Comparison of ENCODE assay signal across 11 cellular contexts in the genomic region with DNA sequence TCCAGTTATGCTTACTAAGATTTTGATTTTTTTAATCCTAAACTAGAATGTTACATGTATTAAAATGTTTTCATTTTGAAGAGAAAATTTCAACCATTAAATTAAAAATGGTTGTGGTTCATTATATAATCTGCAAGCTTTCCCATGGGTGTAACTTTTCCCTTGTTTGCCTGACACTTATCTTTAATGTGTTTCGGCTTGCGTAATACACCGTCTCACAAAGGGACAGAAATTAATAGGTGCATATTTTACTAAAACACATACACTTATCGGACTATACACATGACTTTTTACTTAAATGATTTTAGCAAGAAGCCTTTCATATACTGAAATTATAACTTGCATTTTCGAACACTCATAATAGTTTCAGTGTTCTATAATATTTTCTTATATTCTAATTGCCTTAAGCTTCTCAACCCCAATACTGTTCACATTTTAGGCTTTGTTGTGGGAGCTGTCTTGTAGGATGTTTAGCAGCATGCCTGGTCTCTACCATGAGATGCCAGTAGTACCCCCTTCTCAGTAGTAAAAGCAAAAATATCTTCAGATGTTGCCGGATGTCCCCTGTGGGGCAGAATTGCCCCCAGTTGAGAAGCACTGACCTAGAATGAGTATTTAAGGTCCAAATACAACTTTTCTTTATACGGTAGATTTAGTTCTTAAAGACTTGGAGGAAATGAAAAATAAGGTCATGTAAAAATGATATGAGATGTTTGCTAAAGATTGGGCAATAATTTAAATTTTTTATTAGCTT. TPM values are rescaled to one million over a fixed set of nuclear protein-coding genes. Genes with fewer than 3 reads are reported as not detected.
A peak's percentile ranks its signal among the peaks of the same experiment; 100 is the strongest.
DNase-seq lines count a peak whose midpoint lies in the region; ATAC-seq and TF ChIP-seq lines count a peak whose summit lies in the region.
"Had no signal": no experiment of that assay in that cellular context is flagged by ENCODE, and none has a peak within 500 bp of the region (broad histone marks: within the 10 kb centered on the region; RNA-seq: fewer than 3 reads in every experiment).

No MANE protein-coding gene starts in this region.

- H3K36me3 Mint-ChIP-seq in natural killer cell: no peaks in the 10 kb centered on the region
- H3K36me3 Mint-ChIP-seq in activated T-helper 2 cell treated with anti-CD3 and anti-CD28 coated beads, Interferon-gamma antibody, Interleukin-2, Interleukin-4, amounts not matched to agents 10 μg/mL and 5 μg/mL and 100 μg/mL, durations not matched to agents 14 hours and 24 hours and 36 hours (ENCODE audit: low read depth): peaks cover 22% of the 10 kb centered on the region

- H3K4me1 Mint-ChIP-seq in natural killer cell: peaks cover 12 to 20% of the 10 kb centered on the region in 2 donors
- H3K4me1 Mint-ChIP-seq in activated T-helper 2 cell treated with anti-CD3 and anti-CD28 coated beads, Interferon-gamma antibody, Interleukin-2, Interleukin-4, amounts not matched to agents 10 μg/mL and 5 μg/mL and 100 μg/mL, durations not matched to agents 14 hours and 24 hours and 36 hours (ENCODE audit: low read depth): peaks cover 18% of the 10 kb centered on the region

- TF ChIP-seq RAD21 in Ishikawa (IDR thresholded peaks at IDR 0.05; ENCODE audit: low read depth): no peak

- no peak overlapping the region for H3K4me3 Mint-ChIP-seq in natural killer cell
- no peak overlapping the region for H3K4me3 Mint-ChIP-seq in activated T-helper 2 cell treated with anti-CD3 and anti-CD28 coated beads, Interferon-gamma antibody, Interleukin-2, Interleukin-4, amounts not matched to agents 10 μg/mL and 5 μg/mL and 100 μg/mL, durations not matched to agents 14 hours and 24 hours and 36 hours (ENCODE audit: low read depth)
- H3K4me3 Mint-ChIP-seq: dendritic cell treated with granulocyte-macrophage colony-stimulating factor and Interleukin-4, amounts not matched to agents 40 ng/mL and 50 ng/mL, for 4 days had no signal

- ATAC-seq in natural killer cell: no peak
- ATAC-seq in GM21619 (IDR thresholded peaks at IDR 0.05; ENCODE audit: unreplicated experiment): no peak
- ATAC-seq: psoas muscle had no signal

- H3K9me2 ChIP-seq in SU-DHL-6 (replicated peaks; ENCODE audit: insufficient read depth, low read length): no peaks in the 10 kb centered on the region

- H3K27ac Mint-ChIP-seq in natural killer cell: peak overlapping the region; percentile 80 to 88
- no peak overlapping the region for H3K27ac Mint-ChIP-seq in activated T-helper 2 cell treated with anti-CD3 and anti-CD28 coated beads, Interferon-gamma antibody, Interleukin-2, Interleukin-4, amounts not matched to agents 10 μg/mL and 5 μg/mL and 100 μg/mL, durations not matched to agents 14 hours and 24 hours and 36 hours
- H3K27ac Mint-ChIP-seq: dendritic cell treated with granulocyte-macrophage colony-stimulating factor and Interleukin-4, amounts not matched to agents 40 ng/mL and 50 ng/mL, for 4 days had no signal

- H3K9me3 ChIP-seq in BLaER1 treated with 17β-estradiol and CSF1 and Interleukin-3, amounts not matched to agents 10 nM and 100 nM (replicated peaks in 1 of 11): no peaks in the 10 kb centered on the region
- H3K9me3 ChIP-seq in SU-DHL-6 (ENCODE audit: insufficient read depth, low read length): no peaks in the 10 kb centered on the region
- no peaks in the 10 kb centered on the region for H3K9me3 ChIP-seq in breast epithelium
- H3K9me3 ChIP-seq: psoas muscle had no signal

- H3K4me3 ChIP-seq in BLaER1 treated with 17β-estradiol and CSF1 and Interleukin-3, amounts not matched to agents 10 nM and 100 nM: no peak overlapping the region
- no peak overlapping the region for H3K4me3 ChIP-seq in SU-DHL-6 (ENCODE audit: insufficient read depth, low read length, poor library complexity, severe bottlenecking)
- no peak overlapping the region for H3K4me3 ChIP-seq in breast epithelium
- H3K4me3 ChIP-seq: psoas muscle had no signal

- H3K9ac ChIP-seq in BLaER1 treated with 17β-estradiol and CSF1 and Interleukin-3, amounts not matched to agents 10 nM and 100 nM: peak overlapping the region in 6 of 11 experiments; percentile 10 to 56 (median 44); a peak in 7 of 22 replicates
- no peak overlapping the region for H3K9ac ChIP-seq in SU-DHL-6 (ENCODE audit: low read length)

- no peak for TF ChIP-seq POLR2A in breast epithelium (IDR thresholded peaks at IDR 0.05)

- peak overlapping the region in 10 of 11 experiments; percentile 14 to 88 (median 78); a peak in 19 of 22 replicates for H3K27ac ChIP-seq in BLaER1 treated with 17β-estradiol and CSF1 and Interleukin-3, amounts not matched to agents 10 nM and 100 nM
- H3K27ac ChIP-seq in SU-DHL-6 (ENCODE audit: low read depth, low read length) (peak overlapping the region; percentile 84), breast epithelium (no peak overlapping the region)
- H3K27ac ChIP-seq: psoas muscle had no signal

- peak overlapping the region; percentile 62 to 88 (median 78); a peak in 21 of 22 replicates for H3K4me2 ChIP-seq in BLaER1 treated with 17β-estradiol and CSF1 and Interleukin-3, amounts not matched to agents 10 nM and 100 nM
- peak overlapping the region; percentile 41 for H3K4me2 ChIP-seq in SU-DHL-6 (ENCODE audit: low read depth, low read length, poor library complexity, severe bottlenecking)

- H3K27me3 ChIP-seq in BLaER1 treated with 17β-estradiol and CSF1 and Interleukin-3, amounts not matched to agents 10 nM and 100 nM: no peaks in the 10 kb centered on the region
- H3K27me3 ChIP-seq in SU-DHL-6 (ENCODE audit: low read length): no peaks in the 10 kb centered on the region
- H3K27me3 ChIP-seq in breast epithelium: no peaks in the 10 kb centered on the region

- peaks cover 54% of the 10 kb centered on the region for H3F3A ChIP-seq in SU-DHL-6 (ENCODE audit: insufficient read depth)

- DNase-seq in natural killer cell: no peak
- DNase-seq in hepatic stellate cell (ENCODE audit: low spot score): no peak
- no peak for DNase-seq in breast epithelium (ENCODE audit: low spot score in 2 of 2)
- DNase-seq in activated T-helper 2 cell treated with anti-CD3 and anti-CD28 coated beads, Interferon-gamma antibody, Interleukin-2, Interleukin-4, amounts not matched to agents 10 μg/mL and 5 μg/mL and 100 μg/mL, durations not matched to agents 14 hours and 24 hours and 36 hours (ENCODE audit: low spot score): no peak
- DNase-seq: activated CD4-positive, CD25-positive, alpha-beta regulatory T cell treated with anti-CD3 and anti-CD28 coated beads, Interleukin-2, amount 50 U/mL, for 72 hours; psoas muscle had no signal

- H2AFZ ChIP-seq in SU-DHL-6 (ENCODE audit: low read depth, low read length, severe bottlenecking): no peak overlapping the region

- H3K27me3 Mint-ChIP-seq in natural killer cell (ENCODE audit: low read depth in 2 of 2): no peaks in the 10 kb centered on the region
- no peaks in the 10 kb centered on the region for H3K27me3 Mint-ChIP-seq in activated T-helper 2 cell treated with anti-CD3 and anti-CD28 coated beads, Interferon-gamma antibody, Interleukin-2, Interleukin-4, amounts not matched to agents 10 μg/mL and 5 μg/mL and 100 μg/mL, durations not matched to agents 14 hours and 24 hours and 36 hours (ENCODE audit: low read depth)
- H3K27me3 Mint-ChIP-seq: dendritic cell treated with granulocyte-macrophage colony-stimulating factor and Interleukin-4, amounts not matched to agents 40 ng/mL and 50 ng/mL, for 4 days had no signal

- peaks cover 46% of the 10 kb centered on the region for H3K79me2 ChIP-seq in SU-DHL-6 (ENCODE audit: insufficient read depth, low read length)

- TF ChIP-seq CTCF in SU-DHL-6 (IDR thresholded peaks at IDR 0.05; ENCODE audit: insufficient read depth, low read length, poor library complexity, severe bottlenecking) (no peak), natural killer cell (IDR thresholded peaks at IDR 0.05) (no peak), breast epithelium (IDR thresholded peaks at IDR 0.05) (no peak)

- H3K4me1 ChIP-seq in BLaER1 treated with 17β-estradiol and CSF1 and Interleukin-3, amounts not matched to agents 10 nM and 100 nM: peaks cover 33 to 47% (median 43%) of the 10 kb centered on the region in 10 experiments
- H3K4me1 ChIP-seq in breast epithelium: no peaks in the 10 kb centered on the region

- peaks cover 0 to 34% (median 5%) of the 10 kb centered on the region in 11 experiments; a peak in 9 of 22 replicates for H4K20me1 ChIP-seq in BLaER1 treated with 17β-estradiol and CSF1 and Interleukin-3, amounts not matched to agents 10 nM and 100 nM
- no peaks in the 10 kb centered on the region for H4K20me1 ChIP-seq in SU-DHL-6 (ENCODE audit: low read depth, low read length)

- no peaks in the 10 kb centered on the region for H3K9me3 Mint-ChIP-seq in natural killer cell
- H3K9me3 Mint-ChIP-seq in activated T-helper 2 cell treated with anti-CD3 and anti-CD28 coated beads, Interferon-gamma antibody, Interleukin-2, Interleukin-4, amounts not matched to agents 10 μg/mL and 5 μg/mL and 100 μg/mL, durations not matched to agents 14 hours and 24 hours and 36 hours: no peaks in the 10 kb centered on the region
- H3K9me3 Mint-ChIP-seq: dendritic cell treated with granulocyte-macrophage colony-stimulating factor and Interleukin-4, amounts not matched to agents 40 ng/mL and 50 ng/mL, for 4 days had no signal

- H3K36me3 ChIP-seq in BLaER1 treated with 17β-estradiol and CSF1 and Interleukin-3, amounts not matched to agents 10 nM and 100 nM: peaks cover 17 to 64% (median 37%) of the 10 kb centered on the region in 11 experiments
- H3K36me3 ChIP-seq in SU-DHL-6 (ENCODE audit: low read length) (peaks cover 38% of the 10 kb centered on the region), breast epithelium (no peaks in the 10 kb centered on the region)

- intact Hi-C loops in natural killer cell (cut with micrococcal nuclease): no loop called here
- intact Hi-C loops in breast epithelium (cut with DNase I; ENCODE audit: low total_unique reads): no loop called here
- intact Hi-C loops in activated T-helper 2 cell treated with anti-CD3 and anti-CD28 coated beads, Interferon-gamma antibody, Interleukin-2, Interleukin-4, amounts not matched to agents 10 μg/mL and 5 μg/mL and 100 μg/mL, durations not matched to agents 14 hours and 24 hours and 36 hours (cut with micrococcal nuclease): loop anchor here (2.0 kb wide), 1 partner anchor 14 kb away; no protein-coding TSS in a partner anchor

- no peak for TF ChIP-seq EP300 in Ishikawa (IDR thresholded peaks at IDR 0.05; ENCODE audit: borderline replicate concordance)

TF ChIP-seq in Ishikawa, 13 proteins besides CTCF, POLR2A, EP300 and RAD21 (continues in another document):
- TF ChIP-seq EGR1 (IDR thresholded peaks at IDR 0.05): no peak
- TF ChIP-seq CEBPB (IDR thresholded peaks at IDR 0.05): peak; percentile 87

RNA-seq across cellular contexts. Expression of gene UGCG, which starts 28.6 kb away (rescaled TPM):
- total RNA-seq in natural killer cell (10 to 100 TPM; 17.9 to 21.4 (median 18.8) TPM), breast epithelium (10 to 100 TPM; 22.4 to 57.1 (median 55.1) TPM)
- total RNA-seq in activated T-helper 2 cell treated with anti-CD3 and anti-CD28 coated beads, Interferon-gamma antibody, Interleukin-2, Interleukin-4, amounts not matched to agents 10 μg/mL and 5 μg/mL and 100 μg/mL, durations not matched to agents 14 hours and 24 hours and 36 hours: 14.4 and 16.6 TPM in 2 replicates

Comparison
In these comparisons a context has a peak if more than half of its experiments do, and no peak if none do; other contexts are left out.
1. H3K27ac ChIP-seq: peak in BLaER1 treated with 17β-estradiol and CSF1 and Interleukin-3, amounts not matched to agents 10 nM and 100 nM (10 of 11) and SU-DHL-6 (single experiment); none in breast epithelium (0 of 2).